ENCODE assay signal across 10 cellular contexts in genomic region chr12:62714409-62715075, GRCh38.
DNase-seq lines count a peak whose midpoint lies in the region; ATAC-seq and TF ChIP-seq lines count a peak whose summit lies in the region.
"Had no signal": no experiment of that assay in that cellular context is flagged by ENCODE, and none has a peak within 500 bp of the region (broad histone marks: within the 10 kb centered on the region; RNA-seq: fewer than 3 reads in every experiment).

No MANE protein-coding gene starts in this region.

- H3K27ac Mint-ChIP-seq in osteocyte (ENCODE audit: unreplicated experiment): peak overlapping the region; percentile 44

- no peaks in the 10 kb centered on the region for H3K27me3 Mint-ChIP-seq in osteocyte (ENCODE audit: unreplicated experiment)

- no peak overlapping the region for H3K4me3 Mint-ChIP-seq in osteocyte (ENCODE audit: unreplicated experiment)

- DNase-seq in COLO668 (lab: John Stamatoyannopoulos, UW; ENCODE audit: unreplicated experiment) (peak; percentile 14), NCI-H446 treated with DMSO at 0.1 percent for 48 hours (lab: John Stamatoyannopoulos, UW) (peak; percentile 35), fibroblast of gingiva (ENCODE audit: low read depth) (peak; percentile 18), osteocyte (ENCODE audit: extremely low spot score, unreplicated experiment) (no peak), GM19240 (ENCODE audit: insufficient read length, low spot score) (no peak), GOT3 (lab: John Stamatoyannopoulos, UW) (no peak), NCI-H187 treated with DMSO at 0.1 percent for 48 hours (lab: John Stamatoyannopoulos, UW) (no peak)
- DNase-seq: activated CD4-positive, alpha-beta T cell treated with anti-CD3 and anti-CD28 coated beads for 4 hours; BE2C had no signal

- no peak for TF ChIP-seq CTCF in osteocyte (IDR thresholded peaks at IDR 0.05)

- H3K9me3 Mint-ChIP-seq in osteocyte (ENCODE audit: unreplicated experiment): no peaks in the 10 kb centered on the region

- H3K4me1 Mint-ChIP-seq in osteocyte (ENCODE audit: unreplicated experiment): peaks cover 41% of the 10 kb centered on the region

- H3K36me3 Mint-ChIP-seq in osteocyte (ENCODE audit: unreplicated experiment): peaks cover 41% of the 10 kb centered on the region

- ATAC-seq in GM19467 (IDR thresholded peaks at IDR 0.05; ENCODE audit: unreplicated experiment): no peak

Comparison
In these comparisons a context has a peak if more than half of its experiments do, and no peak if none do; other contexts are left out.
1. DNase-seq: peak in COLO668 (single experiment), NCI-H446 treated with DMSO at 0.1 percent for 48 hours (single experiment) and fibroblast of gingiva (single experiment); none in osteocyte (single experiment), GM19240 (single experiment), GOT3 (single experiment) and NCI-H187 treated with DMSO at 0.1 percent for 48 hours (single experiment).